1 cellular context compared by ENCODE assay signal in genomic region chrX:34778961-34779360, GRCh38.
TF ChIP-seq lines count a peak whose summit lies in the region.

No MANE protein-coding gene starts in this region.

TF ChIP-seq in SK-N-SH treated with all-trans-retinoic acid at 6 μM for 48 hours, 23 proteins besides CTCF, POLR2A, EP300 and RAD21 (continued from another document):
- TF ChIP-seq PATZ1 (CRISPR knock-in tag; IDR thresholded peaks at IDR 0.05; ENCODE audit: borderline replicate concordance) (no peak), RARB (CRISPR knock-in tag; IDR thresholded peaks at IDR 0.05) (no peak), TOX (CRISPR knock-in tag; IDR thresholded peaks at IDR 0.05; ENCODE audit: borderline replicate concordance) (no peak), OSR1 (CRISPR knock-in tag; IDR thresholded peaks at IDR 0.05) (no peak)
